In the genomic region with DNA sequence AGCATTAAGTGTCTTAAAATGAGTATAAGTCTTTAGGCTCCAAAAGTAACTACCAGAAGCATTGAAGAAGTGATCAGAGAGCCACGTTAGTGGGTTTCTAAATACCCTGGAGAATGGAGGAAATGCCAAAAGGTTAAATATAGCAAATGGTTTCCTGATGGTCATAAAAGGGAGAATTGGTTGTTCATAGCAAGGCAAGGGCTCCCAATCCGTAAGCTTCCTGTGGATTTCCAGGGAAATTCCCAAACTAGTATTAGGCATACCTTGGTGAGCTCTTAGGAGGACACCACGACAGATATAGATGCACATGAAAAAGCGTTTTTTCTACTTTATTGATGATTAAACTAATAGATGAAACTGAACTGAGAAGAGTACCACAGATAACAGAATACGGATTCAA, we compare ENCODE assay signal across 16 cellular contexts.
DNase-seq lines count a peak whose midpoint lies in the region; TF ChIP-seq lines count a peak whose summit lies in the region.
"Had no signal": no experiment of that assay in that cellular context is flagged by ENCODE, and none has a peak within 500 bp of the region (broad histone marks: within the 10 kb centered on the region; RNA-seq: fewer than 3 reads in every experiment).

No MANE protein-coding gene starts in this region.

- peak; percentile 52 to 64 for DNase-seq in dermis microvascular lymphatic vessel endothelial cell (ENCODE audit: low read depth in 2 of 2)
- peak; percentile 26 for DNase-seq in kidney tubule cell (ENCODE audit: low spot score)
- no peak for DNase-seq in activated CD4-positive, alpha-beta T cell treated with anti-CD3 and anti-CD28 coated beads, Interleukin-2, amount 50 U/mL, for 48 hours
- DNase-seq in left ventricle myocardium inferior, result no peak
- DNase-seq in SIG-M5 treated with dmso at 0.1 percent for 504 hours (lab: John Stamatoyannopoulos, UW; ENCODE audit: unreplicated experiment), result no peak
- DNase-seq: C1 segment of cervical spinal cord; Calu3; CD4-positive, alpha-beta memory T cell; COR-L47; DMS53; DMS79 treated with DMSO at 0.1 percent for 48 hours; GF-D8; H9 had no signal

- H3K9me3 ChIP-seq in BLaER1 (no peaks in the 10 kb centered on the region), left ventricle myocardium inferior (replicated peaks) (peaks cover 3% of the 10 kb centered on the region)

- no peaks in the 10 kb centered on the region for H4K20me1 ChIP-seq in BLaER1

- peak overlapping the region; percentile 63 for H3K4me2 ChIP-seq in BLaER1
- H3K4me2 ChIP-seq: GM23338 had no signal

- TF ChIP-seq CTCF in left ventricle myocardium inferior (IDR thresholded peaks at IDR 0.05; ENCODE audit: borderline replicate concordance), result no peak

- no peak overlapping the region for H3K9ac ChIP-seq in BLaER1

- H3K4me3 ChIP-seq in BLaER1, result no peak overlapping the region
- H3K4me3 ChIP-seq in left ventricle myocardium inferior, result no peak overlapping the region
- H3K4me3 ChIP-seq: GM23338 had no signal

- intact Hi-C loops in left ventricle myocardium inferior (cut with micrococcal nuclease), result no loop called here

- H3K4me1 ChIP-seq in BLaER1 (peaks cover 14% of the 10 kb centered on the region), left ventricle myocardium inferior (peaks cover 28% of the 10 kb centered on the region)

- no peaks in the 10 kb centered on the region for H3K36me3 ChIP-seq in BLaER1
- no peaks in the 10 kb centered on the region for H3K36me3 ChIP-seq in left ventricle myocardium inferior

- H3K27ac ChIP-seq in BLaER1 (no peak overlapping the region), left ventricle myocardium inferior (replicated peaks) (no peak overlapping the region)
- H3K27ac ChIP-seq: 22Rv1 had no signal

- H3K27me3 ChIP-seq in BLaER1 (no peaks in the 10 kb centered on the region), left ventricle myocardium inferior (ENCODE audit: low read depth) (no peaks in the 10 kb centered on the region)

Comparison
In these comparisons a context has a peak if more than half of its experiments do, and no peak if none do; other contexts are left out.
1. DNase-seq: peak in dermis microvascular lymphatic vessel endothelial cell (2 of 2) and kidney tubule cell (single experiment); none in activated CD4-positive, alpha-beta T cell treated with anti-CD3 and anti-CD28 coated beads, Interleukin-2, amount 50 U/mL, for 48 hours (0 of 2), left ventricle myocardium inferior (single experiment) and SIG-M5 treated with dmso at 0.1 percent for 504 hours (single experiment).